Comparison of ENCODE assay signal across 1 cellular context in the genomic region with DNA sequence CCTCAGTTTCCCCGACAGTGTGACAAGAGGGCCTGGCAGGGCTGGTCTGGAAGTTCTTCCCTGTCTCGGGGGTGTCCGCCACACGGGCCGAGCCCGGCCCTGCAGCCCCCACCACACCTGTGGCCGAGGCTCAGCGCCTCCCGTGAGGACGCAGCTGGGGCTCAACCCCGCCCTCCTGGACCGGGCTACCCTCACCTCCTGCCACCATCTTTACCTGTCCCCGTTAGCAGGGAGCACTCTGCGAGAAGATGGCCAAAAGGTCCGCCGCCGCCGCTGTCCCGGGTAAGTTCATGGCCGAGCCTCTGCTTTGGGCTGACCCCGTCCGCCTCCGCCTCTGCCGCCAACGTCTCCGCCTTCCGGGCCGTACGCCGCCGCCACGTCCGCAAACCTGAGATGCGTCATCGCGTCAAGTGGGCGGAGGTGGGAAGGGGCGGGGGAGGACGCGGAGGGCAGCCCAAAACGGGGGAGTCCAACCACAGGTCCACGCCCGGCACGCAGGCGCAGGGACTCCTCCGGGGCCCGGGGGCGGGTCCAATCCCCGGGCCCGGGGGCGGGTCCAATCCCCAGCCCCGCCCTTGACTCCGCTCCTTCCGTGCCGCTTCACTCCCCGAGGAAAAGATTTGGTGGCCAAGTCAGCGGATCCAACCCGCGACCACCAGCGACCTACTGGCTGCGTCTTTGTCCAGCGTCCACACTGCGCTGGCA.
A peak's percentile ranks its signal among the peaks of the same experiment; 100 is the strongest.
TF ChIP-seq lines count a peak whose summit lies in the region.

A gene (minus strand): TSS at position 351 of the 705 bp plus-strand sequence. CDS start 4,295 bp downstream, outside the sequence.

TF ChIP-seq in HEK293, 187 proteins besides CTCF, POLR2A, EP300 and RAD21 (continued from another document and continues in another):
- TF ChIP-seq, protein P1, sequence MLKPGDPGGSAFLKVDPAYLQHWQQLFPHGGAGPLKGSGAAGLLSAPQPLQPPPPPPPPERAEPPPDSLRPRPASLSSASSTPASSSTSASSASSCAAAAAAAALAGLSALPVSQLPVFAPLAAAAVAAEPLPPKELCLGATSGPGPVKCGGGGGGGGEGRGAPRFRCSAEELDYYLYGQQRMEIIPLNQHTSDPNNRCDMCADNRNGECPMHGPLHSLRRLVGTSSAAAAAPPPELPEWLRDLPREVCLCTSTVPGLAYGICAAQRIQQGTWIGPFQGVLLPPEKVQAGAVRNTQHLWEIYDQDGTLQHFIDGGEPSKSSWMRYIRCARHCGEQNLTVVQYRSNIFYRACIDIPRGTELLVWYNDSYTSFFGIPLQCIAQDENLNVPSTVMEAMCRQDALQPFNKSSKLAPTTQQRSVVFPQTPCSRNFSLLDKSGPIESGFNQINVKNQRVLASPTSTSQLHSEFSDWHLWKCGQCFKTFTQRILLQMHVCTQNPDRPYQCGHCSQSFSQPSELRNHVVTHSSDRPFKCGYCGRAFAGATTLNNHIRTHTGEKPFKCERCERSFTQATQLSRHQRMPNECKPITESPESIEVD (tag by site-specific recombination; IDR thresholded peaks at IDR 0.05) = no peak
- TF ChIP-seq, protein P2, sequence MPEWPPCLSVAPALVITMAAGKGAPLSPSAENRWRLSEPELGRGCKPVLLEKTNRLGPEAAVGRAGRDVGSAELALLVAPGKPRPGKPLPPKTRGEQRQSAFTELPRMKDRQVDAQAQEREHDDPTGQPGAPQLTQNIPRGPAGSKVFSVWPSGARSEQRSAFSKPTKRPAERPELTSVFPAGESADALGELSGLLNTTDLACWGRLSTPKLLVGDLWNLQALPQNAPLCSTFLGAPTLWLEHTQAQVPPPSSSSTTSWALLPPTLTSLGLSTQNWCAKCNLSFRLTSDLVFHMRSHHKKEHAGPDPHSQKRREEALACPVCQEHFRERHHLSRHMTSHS (tag by site-specific recombination; IDR thresholded peaks at IDR 0.05) = no peak
- TF ChIP-seq ZNF623 (tag by site-specific recombination; IDR thresholded peaks at IDR 0.05) (0 out of 2 replicates have a peak, but pooled peaks have one; percentile 15), ZNF664 (tag by site-specific recombination; IDR thresholded peaks at IDR 0.05) (no peak), YY2 (tag by site-specific recombination; IDR thresholded peaks at IDR 0.05) (peak; percentile 75), TCF7L2 (IDR thresholded peaks at IDR 0.05; ENCODE audit: borderline replicate concordance, low read depth, low read length) (no peak), ZNF473 (tag by site-specific recombination; IDR thresholded peaks at IDR 0.05) (no peak), GLI4 (tag by site-specific recombination; IDR thresholded peaks at IDR 0.05) (peak; percentile 21; the same call in 1 of the 2 replicates), ZNF155 (tag by site-specific recombination; IDR thresholded peaks at IDR 0.05) (no peak), ZNF423 (tag by site-specific recombination; IDR thresholded peaks at IDR 0.05) (no peak), ZNF521 (tag by site-specific recombination; IDR thresholded peaks at IDR 0.05) (no peak), KLF10 (tag by site-specific recombination; IDR thresholded peaks at IDR 0.05) (peak; percentile 41; the same call in 1 of the 2 replicates), ZNF174 (tag by site-specific recombination; IDR thresholded peaks at IDR 0.05) (no peak), MYNN (tag by site-specific recombination; IDR thresholded peaks at IDR 0.05; ENCODE audit: borderline replicate concordance) (peak; percentile 35; the same call in 1 of the 2 replicates), ZNF837 (tag by site-specific recombination; IDR thresholded peaks at IDR 0.05) (no peak), ZNF658 (tag by site-specific recombination; IDR thresholded peaks at IDR 0.05) (no peak), EGR2 (tag by site-specific recombination; IDR thresholded peaks at IDR 0.05; ENCODE audit: low read depth) (peak; percentile 99), ZNF549 (tag by site-specific recombination; IDR thresholded peaks at IDR 0.05) (no peak), ZNF175 (tag by site-specific recombination; IDR thresholded peaks at IDR 0.05) (no peak), ZNF501 (tag by site-specific recombination; IDR thresholded peaks at IDR 0.05) (peak; percentile 96), ZNF624 (tag by site-specific recombination; IDR thresholded peaks at IDR 0.05) (no peak), ZNF366 (tag by site-specific recombination; conservative IDR thresholded peaks at IDR 0.05) (no peak; the same call in 1 of the 2 replicates), ZNF354C (tag by site-specific recombination; IDR thresholded peaks at IDR 0.05; ENCODE audit: borderline replicate concordance, low read depth) (no peak), ZNF791 (tag by site-specific recombination; IDR thresholded peaks at IDR 0.05) (no peak), ZNF660 (tag by site-specific recombination; IDR thresholded peaks at IDR 0.05) (no peak), RBAK (tag by site-specific recombination; IDR thresholded peaks at IDR 0.05) (no peak), ZNF248 (tag by site-specific recombination; IDR thresholded peaks at IDR 0.05) (no peak), ZSCAN30 (tag by site-specific recombination; IDR thresholded peaks at IDR 0.05) (no peak), ZNF561 (tag by site-specific recombination; IDR thresholded peaks at IDR 0.05; ENCODE audit: borderline replicate concordance) (0 out of 2 replicates have a peak, but pooled peaks have one; percentile 9), ZNF140 (tag by site-specific recombination; IDR thresholded peaks at IDR 0.05) (no peak), ZNF311 (tag by site-specific recombination; IDR thresholded peaks at IDR 0.05; ENCODE audit: borderline replicate concordance) (no peak)
- TF ChIP-seq, protein P3, sequence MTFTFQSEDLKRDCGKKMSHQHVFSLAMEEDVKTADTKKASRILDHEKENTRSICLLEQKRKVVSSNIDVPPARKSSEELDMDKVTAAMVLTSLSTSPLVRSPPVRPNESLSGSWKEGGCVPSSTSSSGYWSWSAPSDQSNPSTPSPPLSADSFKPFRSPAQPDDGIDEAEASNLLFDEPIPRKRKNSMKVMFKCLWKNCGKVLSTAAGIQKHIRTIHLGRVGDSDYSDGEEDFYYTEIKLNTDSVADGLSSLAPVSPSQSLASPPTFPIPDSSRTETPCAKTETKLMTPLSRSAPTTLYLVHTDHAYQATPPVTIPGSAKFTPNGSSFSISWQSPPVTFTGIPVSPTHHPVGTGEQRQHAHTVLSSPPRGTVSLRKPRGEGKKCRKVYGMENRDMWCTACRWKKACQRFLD (tag by site-specific recombination; IDR thresholded peaks at IDR 0.05) = no peak
- TF ChIP-seq, protein P4, sequence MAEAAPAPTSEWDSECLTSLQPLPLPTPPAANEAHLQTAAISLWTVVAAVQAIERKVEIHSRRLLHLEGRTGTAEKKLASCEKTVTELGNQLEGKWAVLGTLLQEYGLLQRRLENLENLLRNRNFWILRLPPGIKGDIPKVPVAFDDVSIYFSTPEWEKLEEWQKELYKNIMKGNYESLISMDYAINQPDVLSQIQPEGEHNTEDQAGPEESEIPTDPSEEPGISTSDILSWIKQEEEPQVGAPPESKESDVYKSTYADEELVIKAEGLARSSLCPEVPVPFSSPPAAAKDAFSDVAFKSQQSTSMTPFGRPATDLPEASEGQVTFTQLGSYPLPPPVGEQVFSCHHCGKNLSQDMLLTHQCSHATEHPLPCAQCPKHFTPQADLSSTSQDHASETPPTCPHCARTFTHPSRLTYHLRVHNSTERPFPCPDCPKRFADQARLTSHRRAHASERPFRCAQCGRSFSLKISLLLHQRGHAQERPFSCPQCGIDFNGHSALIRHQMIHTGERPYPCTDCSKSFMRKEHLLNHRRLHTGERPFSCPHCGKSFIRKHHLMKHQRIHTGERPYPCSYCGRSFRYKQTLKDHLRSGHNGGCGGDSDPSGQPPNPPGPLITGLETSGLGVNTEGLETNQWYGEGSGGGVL (tag by site-specific recombination; IDR thresholded peaks at IDR 0.05) = 0 out of 2 replicates have a peak, but pooled peaks have one; percentile 21
- TF ChIP-seq, protein P5, sequence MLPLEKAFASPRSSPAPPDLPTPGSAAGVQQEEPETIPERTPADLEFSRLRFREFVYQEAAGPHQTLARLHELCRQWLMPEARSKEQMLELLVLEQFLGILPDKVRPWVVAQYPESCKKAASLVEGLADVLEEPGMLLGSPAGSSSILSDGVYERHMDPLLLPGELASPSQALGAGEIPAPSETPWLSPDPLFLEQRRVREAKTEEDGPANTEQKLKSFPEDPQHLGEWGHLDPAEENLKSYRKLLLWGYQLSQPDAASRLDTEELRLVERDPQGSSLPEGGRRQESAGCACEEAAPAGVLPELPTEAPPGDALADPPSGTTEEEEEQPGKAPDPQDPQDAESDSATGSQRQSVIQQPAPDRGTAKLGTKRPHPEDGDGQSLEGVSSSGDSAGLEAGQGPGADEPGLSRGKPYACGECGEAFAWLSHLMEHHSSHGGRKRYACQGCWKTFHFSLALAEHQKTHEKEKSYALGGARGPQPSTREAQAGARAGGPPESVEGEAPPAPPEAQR (tag by site-specific recombination; IDR thresholded peaks at IDR 0.05) = no peak
- TF ChIP-seq, protein P6, sequence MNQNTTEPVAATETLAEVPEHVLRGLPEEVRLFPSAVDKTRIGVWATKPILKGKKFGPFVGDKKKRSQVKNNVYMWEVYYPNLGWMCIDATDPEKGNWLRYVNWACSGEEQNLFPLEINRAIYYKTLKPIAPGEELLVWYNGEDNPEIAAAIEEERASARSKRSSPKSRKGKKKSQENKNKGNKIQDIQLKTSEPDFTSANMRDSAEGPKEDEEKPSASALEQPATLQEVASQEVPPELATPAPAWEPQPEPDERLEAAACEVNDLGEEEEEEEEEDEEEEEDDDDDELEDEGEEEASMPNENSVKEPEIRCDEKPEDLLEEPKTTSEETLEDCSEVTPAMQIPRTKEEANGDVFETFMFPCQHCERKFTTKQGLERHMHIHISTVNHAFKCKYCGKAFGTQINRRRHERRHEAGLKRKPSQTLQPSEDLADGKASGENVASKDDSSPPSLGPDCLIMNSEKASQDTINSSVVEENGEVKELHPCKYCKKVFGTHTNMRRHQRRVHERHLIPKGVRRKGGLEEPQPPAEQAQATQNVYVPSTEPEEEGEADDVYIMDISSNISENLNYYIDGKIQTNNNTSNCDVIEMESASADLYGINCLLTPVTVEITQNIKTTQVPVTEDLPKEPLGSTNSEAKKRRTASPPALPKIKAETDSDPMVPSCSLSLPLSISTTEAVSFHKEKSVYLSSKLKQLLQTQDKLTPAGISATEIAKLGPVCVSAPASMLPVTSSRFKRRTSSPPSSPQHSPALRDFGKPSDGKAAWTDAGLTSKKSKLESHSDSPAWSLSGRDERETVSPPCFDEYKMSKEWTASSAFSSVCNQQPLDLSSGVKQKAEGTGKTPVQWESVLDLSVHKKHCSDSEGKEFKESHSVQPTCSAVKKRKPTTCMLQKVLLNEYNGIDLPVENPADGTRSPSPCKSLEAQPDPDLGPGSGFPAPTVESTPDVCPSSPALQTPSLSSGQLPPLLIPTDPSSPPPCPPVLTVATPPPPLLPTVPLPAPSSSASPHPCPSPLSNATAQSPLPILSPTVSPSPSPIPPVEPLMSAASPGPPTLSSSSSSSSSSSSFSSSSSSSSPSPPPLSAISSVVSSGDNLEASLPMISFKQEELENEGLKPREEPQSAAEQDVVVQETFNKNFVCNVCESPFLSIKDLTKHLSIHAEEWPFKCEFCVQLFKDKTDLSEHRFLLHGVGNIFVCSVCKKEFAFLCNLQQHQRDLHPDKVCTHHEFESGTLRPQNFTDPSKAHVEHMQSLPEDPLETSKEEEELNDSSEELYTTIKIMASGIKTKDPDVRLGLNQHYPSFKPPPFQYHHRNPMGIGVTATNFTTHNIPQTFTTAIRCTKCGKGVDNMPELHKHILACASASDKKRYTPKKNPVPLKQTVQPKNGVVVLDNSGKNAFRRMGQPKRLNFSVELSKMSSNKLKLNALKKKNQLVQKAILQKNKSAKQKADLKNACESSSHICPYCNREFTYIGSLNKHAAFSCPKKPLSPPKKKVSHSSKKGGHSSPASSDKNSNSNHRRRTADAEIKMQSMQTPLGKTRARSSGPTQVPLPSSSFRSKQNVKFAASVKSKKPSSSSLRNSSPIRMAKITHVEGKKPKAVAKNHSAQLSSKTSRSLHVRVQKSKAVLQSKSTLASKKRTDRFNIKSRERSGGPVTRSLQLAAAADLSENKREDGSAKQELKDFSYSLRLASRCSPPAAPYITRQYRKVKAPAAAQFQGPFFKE (tag by site-specific recombination; IDR thresholded peaks at IDR 0.05; ENCODE audit: borderline replicate concordance) = no peak
- TF ChIP-seq, protein P7, sequence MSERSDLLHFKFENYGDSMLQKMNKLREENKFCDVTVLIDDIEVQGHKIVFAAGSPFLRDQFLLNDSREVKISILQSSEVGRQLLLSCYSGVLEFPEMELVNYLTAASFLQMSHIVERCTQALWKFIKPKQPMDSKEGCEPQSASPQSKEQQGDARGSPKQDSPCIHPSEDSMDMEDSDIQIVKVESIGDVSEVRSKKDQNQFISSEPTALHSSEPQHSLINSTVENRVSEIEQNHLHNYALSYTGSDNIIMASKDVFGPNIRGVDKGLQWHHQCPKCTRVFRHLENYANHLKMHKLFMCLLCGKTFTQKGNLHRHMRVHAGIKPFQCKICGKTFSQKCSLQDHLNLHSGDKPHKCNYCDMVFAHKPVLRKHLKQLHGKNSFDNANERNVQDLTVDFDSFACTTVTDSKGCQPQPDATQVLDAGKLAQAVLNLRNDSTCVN (tag by site-specific recombination; optimal IDR thresholded peaks at IDR 0.05) = peak; percentile 63
- TF ChIP-seq, protein P8, sequence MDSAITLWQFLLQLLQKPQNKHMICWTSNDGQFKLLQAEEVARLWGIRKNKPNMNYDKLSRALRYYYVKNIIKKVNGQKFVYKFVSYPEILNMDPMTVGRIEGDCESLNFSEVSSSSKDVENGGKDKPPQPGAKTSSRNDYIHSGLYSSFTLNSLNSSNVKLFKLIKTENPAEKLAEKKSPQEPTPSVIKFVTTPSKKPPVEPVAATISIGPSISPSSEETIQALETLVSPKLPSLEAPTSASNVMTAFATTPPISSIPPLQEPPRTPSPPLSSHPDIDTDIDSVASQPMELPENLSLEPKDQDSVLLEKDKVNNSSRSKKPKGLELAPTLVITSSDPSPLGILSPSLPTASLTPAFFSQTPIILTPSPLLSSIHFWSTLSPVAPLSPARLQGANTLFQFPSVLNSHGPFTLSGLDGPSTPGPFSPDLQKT (IDR thresholded peaks at IDR 0.05; ENCODE audit: borderline replicate concordance, low read depth, low read length) = no peak
- TF ChIP-seq, protein P9, sequence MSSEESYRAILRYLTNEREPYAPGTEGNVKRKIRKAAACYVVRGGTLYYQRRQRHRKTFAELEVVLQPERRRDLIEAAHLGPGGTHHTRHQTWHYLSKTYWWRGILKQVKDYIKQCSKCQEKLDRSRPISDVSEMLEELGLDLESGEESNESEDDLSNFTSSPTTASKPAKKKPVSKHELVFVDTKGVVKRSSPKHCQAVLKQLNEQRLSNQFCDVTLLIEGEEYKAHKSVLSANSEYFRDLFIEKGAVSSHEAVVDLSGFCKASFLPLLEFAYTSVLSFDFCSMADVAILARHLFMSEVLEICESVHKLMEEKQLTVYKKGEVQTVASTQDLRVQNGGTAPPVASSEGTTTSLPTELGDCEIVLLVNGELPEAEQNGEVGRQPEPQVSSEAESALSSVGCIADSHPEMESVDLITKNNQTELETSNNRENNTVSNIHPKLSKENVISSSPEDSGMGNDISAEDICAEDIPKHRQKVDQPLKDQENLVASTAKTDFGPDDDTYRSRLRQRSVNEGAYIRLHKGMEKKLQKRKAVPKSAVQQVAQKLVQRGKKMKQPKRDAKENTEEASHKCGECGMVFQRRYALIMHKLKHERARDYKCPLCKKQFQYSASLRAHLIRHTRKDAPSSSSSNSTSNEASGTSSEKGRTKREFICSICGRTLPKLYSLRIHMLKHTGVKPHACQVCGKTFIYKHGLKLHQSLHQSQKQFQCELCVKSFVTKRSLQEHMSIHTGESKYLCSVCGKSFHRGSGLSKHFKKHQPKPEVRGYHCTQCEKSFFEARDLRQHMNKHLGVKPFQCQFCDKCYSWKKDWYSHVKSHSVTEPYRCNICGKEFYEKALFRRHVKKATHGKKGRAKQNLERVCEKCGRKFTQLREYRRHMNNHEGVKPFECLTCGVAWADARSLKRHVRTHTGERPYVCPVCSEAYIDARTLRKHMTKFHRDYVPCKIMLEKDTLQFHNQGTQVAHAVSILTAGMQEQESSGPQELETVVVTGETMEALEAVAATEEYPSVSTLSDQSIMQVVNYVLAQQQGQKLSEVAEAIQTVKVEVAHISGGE (tag by site-specific recombination; conservative IDR thresholded peaks at IDR 0.05; ENCODE audit: low read depth) = peak; percentile 87
